ENCODE assay signal across 9 cellular contexts in genomic region chr6:82246370-82246769, GRCh38. TPM values are rescaled to one million over a fixed set of nuclear protein-coding genes. Genes with fewer than 3 reads are reported as not detected.
DNase-seq lines count a peak whose midpoint lies in the region; ATAC-seq, FAIRE-seq and TF ChIP-seq lines count a peak whose summit lies in the region.
"Had no signal": no experiment of that assay in that cellular context is flagged by ENCODE, and none has a peak within 500 bp of the region (broad histone marks: within the 10 kb centered on the region; RNA-seq: fewer than 3 reads in every experiment).

No MANE protein-coding gene starts in this region.

- TF ChIP-seq CTCF in astrocyte (IDR thresholded peaks at IDR 0.05; ENCODE audit: insufficient read depth, low read depth, low read length) = no peak
- no peak for TF ChIP-seq CTCF in right lobe of liver (IDR thresholded peaks at IDR 0.05)
- TF ChIP-seq CTCF in type B pancreatic cell (conservative IDR thresholded peaks at IDR 0.05) = no peak

- H3K9me3 Mint-ChIP-seq in activated naive CD4-positive, alpha-beta T cell treated with anti-CD3 and anti-CD28 coated beads for 36 hours = no peaks in the 10 kb centered on the region
- H3K9me3 Mint-ChIP-seq in astrocyte (ENCODE audit: unreplicated experiment) (peaks cover 3% of the 10 kb centered on the region), type B pancreatic cell (peaks cover 3% of the 10 kb centered on the region)

- no peak for DNase-seq in activated naive CD4-positive, alpha-beta T cell treated with anti-CD3 and anti-CD28 coated beads for 36 hours
- no peak for DNase-seq in activated naive CD4-positive, alpha-beta T cell treated with Interleukin-2 at 50 U/mL for 16 hours
- DNase-seq in astrocyte (ENCODE audit: low read depth) (no peak), right lobe of liver (peak in 1 of 3 donors; percentile 27), type B pancreatic cell (ENCODE audit: extremely low spot score, unreplicated experiment) (no peak), H4 (ENCODE audit: low spot score) (no peak)
- DNase-seq: activated CD8-positive, alpha-beta memory T cell treated with anti-CD3 and anti-CD28 coated beads for 24 hours had no signal

- H3K27ac ChIP-seq in astrocyte (ENCODE audit: low read depth, low read length) = peak overlapping the region; percentile 88
- peak overlapping the region; percentile 97 to 99 (median 99) for H3K27ac ChIP-seq in right lobe of liver

- H3K79me2 ChIP-seq in astrocyte (ENCODE audit: insufficient read depth, low read length) = peaks cover 65% of the 10 kb centered on the region

- H2AFZ ChIP-seq in astrocyte (ENCODE audit: low read depth, low read length) = no peak overlapping the region

- peaks cover 20% of the 10 kb centered on the region for H3K36me3 Mint-ChIP-seq in activated naive CD4-positive, alpha-beta T cell treated with anti-CD3 and anti-CD28 coated beads for 36 hours (ENCODE audit: low read depth)
- H3K36me3 Mint-ChIP-seq in astrocyte (ENCODE audit: low read depth, unreplicated experiment) (peaks cover 3% of the 10 kb centered on the region), type B pancreatic cell (peaks cover 21% of the 10 kb centered on the region)

- H3K27ac Mint-ChIP-seq in activated naive CD4-positive, alpha-beta T cell treated with anti-CD3 and anti-CD28 coated beads for 36 hours = no peak overlapping the region
- peak overlapping the region; percentile 96 for H3K27ac Mint-ChIP-seq in astrocyte (ENCODE audit: unreplicated experiment)
- H3K27ac Mint-ChIP-seq in type B pancreatic cell = peak overlapping the region; percentile 99

- H3K4me3 ChIP-seq in astrocyte (ENCODE audit: insufficient read depth, low read depth, low read length) = peak overlapping the region; percentile 86
- peak overlapping the region; percentile 86 to 88 (median 87) for H3K4me3 ChIP-seq in right lobe of liver

- H3K4me2 ChIP-seq in astrocyte (ENCODE audit: low read length) = peak overlapping the region; percentile 99

- H3K27me3 Mint-ChIP-seq in activated naive CD4-positive, alpha-beta T cell treated with anti-CD3 and anti-CD28 coated beads for 36 hours (ENCODE audit: low read depth) = no peaks in the 10 kb centered on the region
- no peaks in the 10 kb centered on the region for H3K27me3 Mint-ChIP-seq in astrocyte (ENCODE audit: low read depth, unreplicated experiment)
- no peaks in the 10 kb centered on the region for H3K27me3 Mint-ChIP-seq in type B pancreatic cell

- H3K4me3 Mint-ChIP-seq in activated naive CD4-positive, alpha-beta T cell treated with anti-CD3 and anti-CD28 coated beads for 36 hours = peak overlapping the region; percentile 92
- H3K4me3 Mint-ChIP-seq in astrocyte (ENCODE audit: unreplicated experiment) (peak overlapping the region; percentile 91), type B pancreatic cell (peak overlapping the region; percentile 98)

- TF ChIP-seq POLR2A in right lobe of liver (IDR thresholded peaks at IDR 0.05) = no peak

- H3K4me1 ChIP-seq in astrocyte (ENCODE audit: insufficient read depth, low read length) (peaks cover 21% of the 10 kb centered on the region), right lobe of liver (peaks cover 0 to 27% (median 2%) of the 10 kb centered on the region in 4 donors)

- H4K20me1 ChIP-seq in astrocyte (ENCODE audit: insufficient read depth, low read length) = peaks cover 19% of the 10 kb centered on the region

- peaks cover 37% of the 10 kb centered on the region for H3K4me1 Mint-ChIP-seq in activated naive CD4-positive, alpha-beta T cell treated with anti-CD3 and anti-CD28 coated beads for 36 hours (ENCODE audit: low read depth)
- H3K4me1 Mint-ChIP-seq in astrocyte (ENCODE audit: low read depth, unreplicated experiment) = peaks cover 23% of the 10 kb centered on the region
- peaks cover 28% of the 10 kb centered on the region for H3K4me1 Mint-ChIP-seq in type B pancreatic cell (ENCODE audit: unreplicated experiment)

- H3K36me3 ChIP-seq in astrocyte (ENCODE audit: insufficient read depth, low read length) (peaks cover 3% of the 10 kb centered on the region), right lobe of liver (no peaks in the 10 kb centered on the region)

- no peaks in the 10 kb centered on the region for H3K9me3 ChIP-seq in astrocyte (ENCODE audit: insufficient read depth, low read depth, low read length)
- H3K9me3 ChIP-seq in right lobe of liver = no peaks in the 10 kb centered on the region

- FAIRE-seq in astrocyte (lab: Jason Lieb, UNC) = no peak

- intact Hi-C loops in activated naive CD4-positive, alpha-beta T cell treated with anti-CD3 and anti-CD28 coated beads for 36 hours (cut with micrococcal nuclease) = no loop called here
- intact Hi-C loops in right lobe of liver (cut with DNase I) = no loop called here

- ATAC-seq in right lobe of liver (no peak), HG02610 (IDR thresholded peaks at IDR 0.05; ENCODE audit: unreplicated experiment) (no peak), HG03378 (IDR thresholded peaks at IDR 0.05; ENCODE audit: unreplicated experiment) (no peak)

- WGBS in right lobe of liver (ENCODE audit: insufficient coverage, low coverage, low lambda C conversion rate, missing lambda C conversion rate) = 14% methylated on average over 10 of the region's 12 CpGs

- peak overlapping the region; percentile 94 for H3K9ac ChIP-seq in astrocyte (ENCODE audit: low read length)

- H3K27me3 ChIP-seq in astrocyte (ENCODE audit: insufficient read depth, low read length) (no peaks in the 10 kb centered on the region), right lobe of liver (no peaks in the 10 kb centered on the region)

- CTCF ChIA-PET in activated naive CD4-positive, alpha-beta T cell treated with anti-CD3 and anti-CD28 coated beads for 36 hours (lab: Charles Lee) = interaction anchor here (1.1 kb wide), 1 partner anchor 819 kb away, joined by 4 read pairs; the partner anchor contains the start of gene UBE3D

RNA-seq across cellular contexts. Expression of gene IBTK, which starts 1.2 kb away (rescaled TPM):
- 10 to 100 TPM; 25.3 to 25.9 TPM for total RNA-seq in activated naive CD4-positive, alpha-beta T cell treated with anti-CD3 and anti-CD28 coated beads for 36 hours
- 42.7 and 43.9 TPM in 2 replicates for total RNA-seq in astrocyte
- total RNA-seq in right lobe of liver = 10 to 100 TPM; 24.9 to 44.5 (median 28.9) TPM
- 30.6 and 43.1 TPM in 2 replicates for total RNA-seq in type B pancreatic cell (ENCODE audit: low replicate concordance)
- 12.9 and 16.2 TPM in 2 replicates for total RNA-seq in H4 (2014; rRNA removed; shearing (Covaris generic))
